Comparison of ENCODE assay signal across 10 cellular contexts in the genomic region with DNA sequence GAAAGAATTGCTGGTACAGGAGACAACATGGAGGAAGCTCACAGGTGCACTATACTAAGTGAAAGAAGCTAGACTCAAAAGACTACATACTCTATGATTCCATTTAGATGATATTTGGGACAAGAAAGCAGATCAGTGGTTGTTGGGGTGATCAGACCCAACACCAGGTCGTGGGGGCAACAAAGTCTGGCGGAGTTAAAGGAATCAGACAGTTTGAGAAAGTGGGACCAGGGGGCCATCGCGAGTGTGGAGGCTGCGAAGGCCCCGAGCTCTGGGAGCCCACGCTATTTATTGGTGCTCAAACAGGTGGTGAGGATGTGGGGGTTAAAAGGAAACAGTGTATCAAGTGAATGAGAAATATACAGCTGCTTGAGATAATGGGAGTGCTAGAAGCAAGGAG.
"Had no signal": no experiment of that assay in that cellular context is flagged by ENCODE, and none has a peak within 500 bp of the region (broad histone marks: within the 10 kb centered on the region; RNA-seq: fewer than 3 reads in every experiment).

No MANE protein-coding gene starts in this region.

- H3K9me3 ChIP-seq: HAP-1 had no signal

- H3K4me1 Mint-ChIP-seq: GM23338, H9 had no signal

- H2AFZ ChIP-seq: GM23248, GM23338 had no signal

- H3K4me2 ChIP-seq: GM23338 had no signal

- H3K4me3 ChIP-seq: GM23248, GM23338, HAP-1 had no signal

- DNase-seq: GM23248, GOT3, H7, H9, HCEC 1CT, HFFc6 had no signal

- FAIRE-seq: H1, H54 had no signal

- H3K27ac ChIP-seq: GM23248 had no signal

- H3K27ac Mint-ChIP-seq: GM23338, H9, HFFc6 had no signal

- H3K4me1 ChIP-seq: HAP-1 had no signal

- H3K36me3 ChIP-seq: HAP-1 had no signal

- H3K9ac ChIP-seq: GM23248 had no signal

- ATAC-seq: GM23338 had no signal

- H3K4me3 Mint-ChIP-seq: GM23338, H9, HFFc6 had no signal
